Comparison of ENCODE assay signal across 21 cellular contexts in the genomic region with DNA sequence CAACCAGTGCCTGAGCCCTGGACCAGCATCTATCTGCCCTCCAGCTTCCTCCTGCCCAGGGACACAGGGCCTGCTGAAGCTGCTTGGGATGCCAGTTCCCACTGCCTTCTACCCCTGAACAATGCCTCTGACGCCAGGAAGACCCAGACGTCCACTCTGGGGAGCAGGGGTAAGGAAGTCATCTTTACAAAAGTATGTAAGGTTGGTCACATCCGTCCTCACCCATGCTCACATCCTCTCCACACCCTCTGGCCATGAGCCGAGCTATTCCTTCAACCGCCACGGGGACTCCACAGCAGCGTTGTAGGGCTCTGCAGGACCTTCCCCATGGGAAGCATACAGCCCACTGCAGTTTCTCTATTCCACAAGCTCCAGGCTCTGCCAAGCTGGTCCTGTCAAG. TPM values are rescaled to one million over a fixed set of nuclear protein-coding genes. Genes with fewer than 3 reads are reported as not detected.
"Had no signal": no experiment of that assay in that cellular context is flagged by ENCODE, and none has a peak within 500 bp of the region (broad histone marks: within the 10 kb centered on the region; RNA-seq: fewer than 3 reads in every experiment).

No MANE protein-coding gene starts in this region.

- H3K4me2 ChIP-seq: neural progenitor cell had no signal

- H3K4me1 ChIP-seq: neural progenitor cell, spleen had no signal

- H3K9ac ChIP-seq: neural progenitor cell had no signal

- DNase-seq: activated CD4-positive, alpha-beta memory T cell treated with anti-CD3 and anti-CD28 coated beads, Interleukin-2, amount 10 ng/mL, durations not matched to agents 7 days and 5 days; activated CD4-positive, alpha-beta T cell treated with anti-CD3 and anti-CD28 coated beads for 48 hours; activated CD4-positive, CD25-positive, alpha-beta regulatory T cell; activated naive CD4-positive, alpha-beta T cell; activated naive CD8-positive, alpha-beta T cell treated with anti-CD3 and anti-CD28 coated beads for 36 hours; amniotic stem cell; central memory CD4-positive, alpha-beta T cell; spleen; stimulated activated naive B cell treated with anti-CD40 and anti-IgM and Interleukin-4, amounts not matched to agents 10 μg/mL and 1 μg/mL and 100 μg/mL, for 72 hours; T1000 had no signal

- H3K36me3 Mint-ChIP-seq: activated CD8-positive, alpha-beta memory T cell treated with anti-CD3 and anti-CD28 coated beads, Interleukin-2, amount 10 ng/mL, durations not matched to agents 7 days and 5 days; activated naive CD8-positive, alpha-beta T cell treated with anti-CD3 and anti-CD28 coated beads for 36 hours; mesothelial cell of epicardium; neural progenitor cell; stimulated activated naive B cell treated with anti-CD40 and anti-IgM and Interleukin-4, amounts not matched to agents 10 μg/mL and 1 μg/mL and 100 μg/mL, for 72 hours had no signal

- H3K4me3 Mint-ChIP-seq: activated CD4-positive, alpha-beta memory T cell treated with anti-CD3 and anti-CD28 coated beads, Interleukin-2, amount 10 ng/mL, durations not matched to agents 7 days and 5 days; activated CD8-positive, alpha-beta memory T cell treated with anti-CD3 and anti-CD28 coated beads, Interleukin-2, amount 10 ng/mL, durations not matched to agents 7 days and 5 days; activated naive CD8-positive, alpha-beta T cell treated with anti-CD3 and anti-CD28 coated beads for 36 hours; activated T-helper 17 cell treated with anti-CD3 and anti-CD28 coated beads, Interleukin-2, amount 50 U/mL, for 72 hours; mesothelial cell of epicardium; neural progenitor cell; stimulated activated naive B cell treated with anti-CD40 and anti-IgM and Interleukin-4, amounts not matched to agents 10 μg/mL and 1 μg/mL and 100 μg/mL, for 72 hours had no signal

- H2AFZ ChIP-seq: neural progenitor cell had no signal

- H3K4me3 ChIP-seq: lung, neural progenitor cell, spleen had no signal

- H3K4me1 Mint-ChIP-seq: activated CD4-positive, alpha-beta memory T cell treated with anti-CD3 and anti-CD28 coated beads, Interleukin-2, amount 10 ng/mL, durations not matched to agents 7 days and 5 days; activated CD8-positive, alpha-beta memory T cell treated with anti-CD3 and anti-CD28 coated beads, Interleukin-2, amount 10 ng/mL, durations not matched to agents 7 days and 5 days; activated naive CD8-positive, alpha-beta T cell treated with anti-CD3 and anti-CD28 coated beads for 36 hours; activated T-helper 17 cell treated with anti-CD3 and anti-CD28 coated beads, Interleukin-2, amount 50 U/mL, for 72 hours; stimulated activated naive B cell treated with anti-CD40 and anti-IgM and Interleukin-4, amounts not matched to agents 10 μg/mL and 1 μg/mL and 100 μg/mL, for 72 hours had no signal

- H3K36me3 ChIP-seq: neural progenitor cell, spleen had no signal

- H3K27ac ChIP-seq: neural progenitor cell, spleen had no signal

- H3K27ac Mint-ChIP-seq: activated CD4-positive, alpha-beta memory T cell treated with anti-CD3 and anti-CD28 coated beads, Interleukin-2, amount 10 ng/mL, durations not matched to agents 7 days and 5 days; activated CD8-positive, alpha-beta memory T cell treated with anti-CD3 and anti-CD28 coated beads, Interleukin-2, amount 10 ng/mL, durations not matched to agents 7 days and 5 days; activated naive CD8-positive, alpha-beta T cell treated with anti-CD3 and anti-CD28 coated beads for 36 hours; activated T-helper 17 cell treated with anti-CD3 and anti-CD28 coated beads, Interleukin-2, amount 50 U/mL, for 72 hours; mesothelial cell of epicardium; neural progenitor cell; stimulated activated naive B cell treated with anti-CD40 and anti-IgM and Interleukin-4, amounts not matched to agents 10 μg/mL and 1 μg/mL and 100 μg/mL, for 72 hours had no signal

- ATAC-seq: activated CD8-positive, alpha-beta memory T cell treated with anti-CD3 and anti-CD28 coated beads, Interleukin-2, amount 10 ng/mL, durations not matched to agents 7 days and 5 days; activated T-helper 17 cell treated with anti-CD3 and anti-CD28 coated beads, Interleukin-2, amount 50 U/mL, for 72 hours; stimulated activated naive B cell treated with anti-CD40 and anti-IgM and Interleukin-4, amounts not matched to agents 10 μg/mL and 1 μg/mL and 100 μg/mL, for 72 hours had no signal

- H3K9me3 Mint-ChIP-seq: activated CD4-positive, alpha-beta memory T cell treated with anti-CD3 and anti-CD28 coated beads, Interleukin-2, amount 10 ng/mL, durations not matched to agents 7 days and 5 days; activated naive CD8-positive, alpha-beta T cell treated with anti-CD3 and anti-CD28 coated beads for 36 hours; activated T-helper 17 cell treated with anti-CD3 and anti-CD28 coated beads, Interleukin-2, amount 50 U/mL, for 72 hours; stimulated activated naive B cell treated with anti-CD40 and anti-IgM and Interleukin-4, amounts not matched to agents 10 μg/mL and 1 μg/mL and 100 μg/mL, for 72 hours had no signal

RNA-seq across cellular contexts. Expression of gene CLRN3, which starts 58.5 kb away (rescaled TPM):
- total RNA-seq: activated CD4-positive, alpha-beta memory T cell treated with anti-CD3 and anti-CD28 coated beads, Interleukin-2, amount 10 ng/mL, durations not matched to agents 7 days and 5 days; activated CD8-positive, alpha-beta memory T cell treated with anti-CD3 and anti-CD28 coated beads, Interleukin-2, amount 10 ng/mL, durations not matched to agents 7 days and 5 days; activated naive CD8-positive, alpha-beta T cell treated with anti-CD3 and anti-CD28 coated beads for 36 hours; activated T-helper 17 cell treated with anti-CD3 and anti-CD28 coated beads, Interleukin-2, amount 50 U/mL, for 72 hours; lung; mesothelial cell of epicardium; myocyte; osteoblast; pulmonary artery endothelial cell; T-helper 1 cell treated with Interleukin-12 subunit alpha and Interleukin-12 subunit beta and Interleukin-4 antibody, amounts not matched to agents 30 ng/mL and 1 ng/mL, for 36 hours had no signal
- polyA plus RNA-seq: esophagus, urinary bladder had no signal
